ENCODE assay signal across 12 cellular contexts in the genomic region with DNA sequence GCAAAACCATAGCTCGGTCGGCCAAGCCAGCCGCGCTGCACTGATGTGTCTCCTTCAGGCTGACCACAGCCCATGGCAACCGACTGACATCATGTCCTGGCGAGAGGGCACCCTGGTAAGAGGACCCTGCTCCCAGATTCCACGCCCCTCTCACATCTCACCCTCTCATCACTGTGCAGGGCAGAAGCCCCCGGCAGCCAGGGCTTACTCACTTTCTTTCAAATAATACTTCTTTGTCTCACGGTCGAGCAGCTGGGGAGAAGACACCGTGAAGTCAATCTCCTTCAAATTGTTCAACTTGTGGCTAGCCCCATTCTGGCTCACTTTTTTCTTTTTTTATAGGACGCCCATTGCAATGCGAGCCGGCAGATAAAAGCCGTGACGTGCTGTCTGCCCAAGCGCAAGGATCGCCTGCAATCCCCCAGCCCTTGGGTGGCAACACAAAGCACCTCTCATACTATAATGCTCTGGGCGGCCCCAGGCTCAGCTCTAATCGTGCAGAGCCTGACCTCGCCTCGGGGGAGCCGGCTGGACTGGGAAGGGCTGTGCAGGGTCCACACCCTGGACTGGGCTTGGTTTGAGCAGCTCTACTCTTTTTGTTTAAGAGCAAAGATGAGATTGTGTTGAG. TPM values are rescaled to one million over a fixed set of nuclear protein-coding genes. Genes with fewer than 3 reads are reported as not detected.
DNase-seq lines count a peak whose midpoint lies in the region; ATAC-seq, FAIRE-seq and TF ChIP-seq lines count a peak whose summit lies in the region.
"Had no signal": no experiment of that assay in that cellular context is flagged by ENCODE, and none has a peak within 500 bp of the region (broad histone marks: within the 10 kb centered on the region; RNA-seq: fewer than 3 reads in every experiment).

No MANE protein-coding gene starts in this region.

- FAIRE-seq in H54 (lab: Jason Lieb, UNC): peak; percentile 15
- FAIRE-seq in GM12892 (lab: Jason Lieb, UNC): no peak
- FAIRE-seq: frontal cortex had no signal

- H3K4me3 Mint-ChIP-seq in activated T-helper 17 cell treated with anti-CD3 and anti-CD28 coated beads, Interleukin-2, amount 50 U/mL, for 72 hours: no peak overlapping the region
- H3K4me3 Mint-ChIP-seq in CD8-positive, alpha-beta T cell: no peak overlapping the region
- H3K4me3 Mint-ChIP-seq: activated naive CD4-positive, alpha-beta T cell treated with anti-CD3 and anti-CD28 coated beads for 36 hours had no signal

- no peak for TF ChIP-seq CTCF in CD8-positive, alpha-beta T cell (IDR thresholded peaks at IDR 0.05)

- H3K9me3 ChIP-seq in CD8-positive, alpha-beta T cell (ENCODE audit: low read length): no peaks in the 10 kb centered on the region

- H3K27ac ChIP-seq in CD8-positive, alpha-beta T cell (ENCODE audit: low read depth, low read length): no peak overlapping the region

- H3K27me3 ChIP-seq in CD8-positive, alpha-beta T cell (ENCODE audit: insufficient read depth, low read length): no peaks in the 10 kb centered on the region

- no peak for TF ChIP-seq POLR2A in H54 (IDR thresholded peaks at IDR 0.05; ENCODE audit: low read depth, low read length)
- no peak for TF ChIP-seq POLR2A in GM12892 (IDR thresholded peaks at IDR 0.05; ENCODE audit: low read depth, low read length)

- intact Hi-C loops in left cardiac atrium (cut with DNase I): no loop called here
- intact Hi-C loops in CD8-positive, alpha-beta T cell (cut with DNase I, micrococcal nuclease): no loop called here

- H3K36me3 Mint-ChIP-seq in activated T-helper 17 cell treated with anti-CD3 and anti-CD28 coated beads, Interleukin-2, amount 50 U/mL, for 72 hours (ENCODE audit: low read depth): peaks cover 6% of the 10 kb centered on the region
- H3K36me3 Mint-ChIP-seq in CD8-positive, alpha-beta T cell: peaks cover 26% of the 10 kb centered on the region

- CTCF ChIA-PET in CD8-positive, alpha-beta T cell (lab: Charles Lee): interaction anchor here (2.6 kb wide), 1 partner anchor 41 kb away, joined by 5 read pairs; no protein-coding TSS in a partner anchor

- H3K27me3 Mint-ChIP-seq in activated T-helper 17 cell treated with anti-CD3 and anti-CD28 coated beads, Interleukin-2, amount 50 U/mL, for 72 hours: no peaks in the 10 kb centered on the region
- H3K27me3 Mint-ChIP-seq in CD8-positive, alpha-beta T cell (ENCODE audit: low read depth): no peaks in the 10 kb centered on the region

- no peak for ATAC-seq in activated T-helper 17 cell treated with anti-CD3 and anti-CD28 coated beads, Interleukin-2, amount 50 U/mL, for 72 hours (replicated peaks)
- peak; percentile 70 to 86 for ATAC-seq in left cardiac atrium
- ATAC-seq in GM18870 (IDR thresholded peaks at IDR 0.05; ENCODE audit: unreplicated experiment): no peak
- ATAC-seq in CD8-positive, alpha-beta T cell: no peak
- ATAC-seq: activated CD4-positive, CD25-positive, alpha-beta regulatory T cell treated with anti-CD3 and anti-CD28 coated beads, Interleukin-2, amount 50 U/mL, for 24 hours had no signal

- H3K4me1 Mint-ChIP-seq in activated T-helper 17 cell treated with anti-CD3 and anti-CD28 coated beads, Interleukin-2, amount 50 U/mL, for 72 hours: peaks cover 31% of the 10 kb centered on the region
- H3K4me1 Mint-ChIP-seq in CD8-positive, alpha-beta T cell (ENCODE audit: low read depth): peaks cover 73% of the 10 kb centered on the region

- POLR2A ChIA-PET in CD8-positive, alpha-beta T cell (lab: Charles Lee): interaction anchor here (1.2 kb wide), 1 partner anchor 9 kb away, joined by 4 read pairs; no protein-coding TSS in a partner anchor

- DNase-seq in H54 (ENCODE audit: insufficient read length, low spot score): no peak
- DNase-seq in left cardiac atrium: peak; percentile 65
- peak; percentile 84 for DNase-seq in retina
- no peak for DNase-seq in GM12892 (ENCODE audit: insufficient read length)
- no peak for DNase-seq in activated T-cell treated with anti-CD3 and anti-CD28 coated beads, Interleukin-2, amount 50 U/mL, for 48 hours
- DNase-seq in CD8-positive, alpha-beta T cell: no peak
- DNase-seq: activated naive CD4-positive, alpha-beta T cell treated with anti-CD3 and anti-CD28 coated beads for 36 hours; Kasumi-1 had no signal

- H3K36me3 ChIP-seq in CD8-positive, alpha-beta T cell (ENCODE audit: insufficient read depth, low read length): peaks cover 3% of the 10 kb centered on the region

- H3K27ac Mint-ChIP-seq in activated T-helper 17 cell treated with anti-CD3 and anti-CD28 coated beads, Interleukin-2, amount 50 U/mL, for 72 hours: peak overlapping the region; percentile 8
- H3K27ac Mint-ChIP-seq in CD8-positive, alpha-beta T cell: no peak overlapping the region
- H3K27ac Mint-ChIP-seq: activated naive CD4-positive, alpha-beta T cell treated with anti-CD3 and anti-CD28 coated beads for 36 hours had no signal

- no peaks in the 10 kb centered on the region for H3K4me1 ChIP-seq in CD8-positive, alpha-beta T cell (ENCODE audit: insufficient read depth, low read length)

- no peaks in the 10 kb centered on the region for H3K9me3 Mint-ChIP-seq in activated T-helper 17 cell treated with anti-CD3 and anti-CD28 coated beads, Interleukin-2, amount 50 U/mL, for 72 hours
- no peaks in the 10 kb centered on the region for H3K9me3 Mint-ChIP-seq in CD8-positive, alpha-beta T cell
- H3K9me3 Mint-ChIP-seq: activated naive CD4-positive, alpha-beta T cell treated with anti-CD3 and anti-CD28 coated beads for 36 hours had no signal

- H3K4me3 ChIP-seq in CD8-positive, alpha-beta T cell (ENCODE audit: low read depth, low read length): no peak overlapping the region

RNA-seq across cellular contexts. Expression of a gene that starts 33.6 kb away (rescaled TPM):
- total RNA-seq in activated T-helper 17 cell treated with anti-CD3 and anti-CD28 coated beads, Interleukin-2, amount 50 U/mL, for 72 hours: 10 to 100 TPM; 34.3 to 42.4 TPM
- 10 to 100 TPM; 28.6 to 36.1 TPM for total RNA-seq in left cardiac atrium
- 36.5 TPM for polyA plus RNA-seq in GM12892 (2012; ENCODE audit: missing spikeins)
- total RNA-seq in CD8-positive, alpha-beta T cell: 10 to 100 TPM; 13.8 to 14.1 TPM

Comparison
In these comparisons a context has a peak if more than half of its experiments do, and no peak if none do; other contexts are left out.
1. DNase-seq: peak in left cardiac atrium (single experiment) and retina (single experiment); none in H54 (single experiment), GM12892 (single experiment), activated T-cell treated with anti-CD3 and anti-CD28 coated beads, Interleukin-2, amount 50 U/mL, for 48 hours (0 of 2) and CD8-positive, alpha-beta T cell (0 of 7).
2. ATAC-seq: peak in left cardiac atrium (2 of 2); none in activated T-helper 17 cell treated with anti-CD3 and anti-CD28 coated beads, Interleukin-2, amount 50 U/mL, for 72 hours (single experiment), GM18870 (single experiment) and CD8-positive, alpha-beta T cell (single experiment).